27 cellular contexts compared by ENCODE assay signal in genomic region chr2:121086450-121086849, GRCh38.
"Had no signal": no experiment of that assay in that cellular context is flagged by ENCODE, and none has a peak within 500 bp of the region (broad histone marks: within the 10 kb centered on the region; RNA-seq: fewer than 3 reads in every experiment).

No MANE protein-coding gene starts in this region.

- ATAC-seq: activated CD8-positive, alpha-beta memory T cell treated with anti-CD3 and anti-CD28 coated beads, Interleukin-2, amount 10 ng/mL, durations not matched to agents 7 days and 5 days; activated T-cell treated with anti-CD3 and anti-CD28 coated beads, Interleukin-2, amount 50 U/mL, for 72 hours; activated T-helper 17 cell treated with anti-CD3 and anti-CD28 coated beads, Interleukin-2, amount 50 U/mL, for 72 hours; body of pancreas had no signal

- H3K4me1 ChIP-seq: body of pancreas, breast epithelium had no signal

- H3K9me3 ChIP-seq: body of pancreas, breast epithelium, MG63 had no signal

- H3K27me3 ChIP-seq: breast epithelium, MG63 had no signal

- FAIRE-seq: astrocyte had no signal

- H3K4me3 ChIP-seq: body of pancreas, breast epithelium, MG63 had no signal

- H3K36me3 ChIP-seq: breast epithelium, MG63, WERI-Rb-1 had no signal

- H3K27ac ChIP-seq: body of pancreas, breast epithelium, WERI-Rb-1 had no signal

- DNase-seq: activated CD4-positive, alpha-beta memory T cell treated with anti-CD3 and anti-CD28 coated beads, Interleukin-2, amount 10 ng/mL, durations not matched to agents 7 days and 5 days; activated CD4-positive, alpha-beta T cell treated with anti-CD3 and anti-CD28 coated beads for 1 hour; activated CD4-positive, alpha-beta T cell treated with anti-CD3 and anti-CD28 coated beads for 48 hours; activated CD4-positive, CD25-positive, alpha-beta regulatory T cell; activated CD8-positive, alpha-beta memory T cell treated with anti-CD3 and anti-CD28 coated beads for 24 hours; activated CD8-positive, alpha-beta memory T cell treated with anti-CD3 and anti-CD28 coated beads, Interleukin-2, amount 10 ng/mL, durations not matched to agents 7 days and 5 days; activated effector memory CD4-positive, alpha-beta T cell treated with anti-CD3 and anti-CD28 coated beads, Interleukin-2, amount 50 U/mL, for 16 hours; activated naive CD4-positive, alpha-beta T cell treated with Interleukin-2 at 50 U/mL for 16 hours; activated naive CD8-positive, alpha-beta T cell treated with anti-CD3 and anti-CD28 coated beads, Interleukin-2, amount 10 ng/mL, durations not matched to agents 7 days and 5 days; activated T-cell treated with anti-CD3 and anti-CD28 coated beads, Interleukin-2, amount 50 U/mL, for 1 hour; activated T-cell treated with anti-CD3 and anti-CD28 coated beads, Interleukin-2, amount 50 U/mL, for 72 hours; Kasumi-1; KG1; MG63; NCI-H1048; NCI-H1105 treated with DMSO at 0.1 percent for 48 hours; NCI-H1436 treated with DMSO at 0.1 percent for 48 hours; NCI-H1694 treated with DMSO at 0.1 percent for 48 hours; NCI-H524 treated with DMSO at 0.1 percent for 48 hours; OCI-M1; SIG-M5; T1000; WERI-Rb-1 had no signal
